Comparison of ENCODE assay signal across 9 cellular contexts in genomic region chr1:71307451-71307850, GRCh38.
DNase-seq lines count a peak whose midpoint lies in the region; ATAC-seq and TF ChIP-seq lines count a peak whose summit lies in the region.
"Had no signal": no experiment of that assay in that cellular context is flagged by ENCODE, and none has a peak within 500 bp of the region (broad histone marks: within the 10 kb centered on the region; RNA-seq: fewer than 3 reads in every experiment).

No MANE protein-coding gene starts in this region.

- no peaks in the 10 kb centered on the region for H3K4me1 ChIP-seq in Karpas-422 (ENCODE audit: low read length)
- no peaks in the 10 kb centered on the region for H3K4me1 ChIP-seq in right atrium auricular region

- no peak for TF ChIP-seq CTCF in right atrium auricular region (IDR thresholded peaks at IDR 0.05)

- H3K9me2 ChIP-seq in Karpas-422 (replicated peaks; ENCODE audit: insufficient read depth, low read length): no peaks in the 10 kb centered on the region

- no peaks in the 10 kb centered on the region for H3K27me3 ChIP-seq in Karpas-422 (ENCODE audit: low read length)
- no peaks in the 10 kb centered on the region for H3K27me3 ChIP-seq in right atrium auricular region

- no peak overlapping the region for H3K9ac ChIP-seq in Karpas-422 (ENCODE audit: low read length)

- no peaks in the 10 kb centered on the region for H3K79me2 ChIP-seq in Karpas-422 (ENCODE audit: low read length)

- H3K36me3 ChIP-seq in Karpas-422 (ENCODE audit: insufficient read depth, low read length) (no peaks in the 10 kb centered on the region), right atrium auricular region (no peaks in the 10 kb centered on the region)

- no peak overlapping the region for H2AFZ ChIP-seq in Karpas-422 (ENCODE audit: low read length)

- no peak overlapping the region for H3K4me3 ChIP-seq in Karpas-422 (ENCODE audit: low read length)
- no peak overlapping the region for H3K4me3 ChIP-seq in right atrium auricular region

- H3K4me2 ChIP-seq in Karpas-422 (ENCODE audit: low read depth, low read length, poor library complexity, severe bottlenecking): no peak overlapping the region

- H3K9me3 ChIP-seq in Karpas-422 (ENCODE audit: low read length): no peaks in the 10 kb centered on the region; the same call in 1 of the 2 replicates
- H3K9me3 ChIP-seq in right atrium auricular region: no peaks in the 10 kb centered on the region

- no peaks in the 10 kb centered on the region for H4K20me1 ChIP-seq in Karpas-422 (ENCODE audit: insufficient read depth, low read depth, low read length)

- H3K27ac ChIP-seq in Karpas-422 (ENCODE audit: low read length): no peak overlapping the region
- no peak overlapping the region for H3K27ac ChIP-seq in right atrium auricular region

- DNase-seq in GDM1 (lab: John Stamatoyannopoulos, UW) (peak; percentile 51), NOMO-1 (lab: John Stamatoyannopoulos, UW; ENCODE audit: unreplicated experiment in 2 of 2) (peak; percentile 45 to 76), foreskin melanocyte (peak; percentile 11), Karpas-422 (no peak), right atrium auricular region (ENCODE audit: low spot score) (no peak)
- no peak for DNase-seq in stimulated activated naive CD8-positive, alpha-beta T cell treated with anti-CD3 and anti-CD28 coated beads, Interleukin-15, Interleukin-2, amounts not matched to agents 100 U/mL and 50 U/mL, for 24 hours
- DNase-seq in stimulated activated CD8-positive, alpha-beta memory T cell treated with anti-CD3 and anti-CD28 coated beads, Interleukin-4, amount 100 ng/mL, for 48 hours: no peak
- DNase-seq: activated effector memory CD4-positive, alpha-beta T cell treated with anti-CD3 and anti-CD28 coated beads, Interleukin-2, amount 50 U/mL, for 16 hours had no signal

- peak; percentile 90 for ATAC-seq in HG02610 (IDR thresholded peaks at IDR 0.05; ENCODE audit: unreplicated experiment)
- ATAC-seq in stimulated activated naive CD8-positive, alpha-beta T cell treated with anti-CD3 and anti-CD28 coated beads, Interleukin-15, Interleukin-2, amounts not matched to agents 100 U/mL and 50 U/mL, for 24 hours: no peak

Comparison
In these comparisons a context has a peak if more than half of its experiments do, and no peak if none do; other contexts are left out.
1. DNase-seq: peak in GDM1 (single experiment), NOMO-1 (2 of 2) and foreskin melanocyte (single experiment); none in stimulated activated naive CD8-positive, alpha-beta T cell treated with anti-CD3 and anti-CD28 coated beads, Interleukin-15, Interleukin-2, amounts not matched to agents 100 U/mL and 50 U/mL, for 24 hours (single experiment), Karpas-422 (single experiment), stimulated activated CD8-positive, alpha-beta memory T cell treated with anti-CD3 and anti-CD28 coated beads, Interleukin-4, amount 100 ng/mL, for 48 hours (single experiment) and right atrium auricular region (single experiment).